In genomic region chr22:27766679-27767078, GRCh38 we compare ENCODE assay signal across 31 cellular contexts.
"Had no signal": no experiment of that assay in that cellular context is flagged by ENCODE, and none has a peak within 500 bp of the region (broad histone marks: within the 10 kb centered on the region; RNA-seq: fewer than 3 reads in every experiment).

No MANE protein-coding gene starts in this region.

- H3K4me1 ChIP-seq: SJSA1 had no signal

- H3K4me3 Mint-ChIP-seq: activated CD4-positive, alpha-beta memory T cell treated with anti-CD3 and anti-CD28 coated beads for 36 hours; activated CD4-positive, alpha-beta T cell treated with anti-CD3 and anti-CD28 coated beads for 36 hours; activated naive CD4-positive, alpha-beta T cell treated with anti-CD3 and anti-CD28 coated beads, Interleukin-2, amount 10 ng/mL, durations not matched to agents 7 days and 5 days; activated naive CD8-positive, alpha-beta T cell; activated naive CD8-positive, alpha-beta T cell treated with anti-CD3 and anti-CD28 coated beads, Interleukin-2, amount 50 U/mL, for 24 hours; activated T-cell treated with anti-CD3 and anti-CD28 coated beads, Interleukin-2, amount 50 U/mL, for 4 hours; T-helper 1 cell treated with Interleukin-12 subunit alpha and Interleukin-12 subunit beta and Interleukin-4 antibody, amounts not matched to agents 30 μg/mL and 1 μg/mL, for 36 hours; T-helper 2 cell treated with Interferon-gamma antibody and Interleukin-4, amounts not matched to agents 5 μg/mL and 100 μg/mL, for 36 hours; WTC11 had no signal

- H3K9me3 ChIP-seq: SJSA1, SK-N-SH had no signal

- H3K36me3 Mint-ChIP-seq: activated CD4-positive, alpha-beta memory T cell treated with anti-CD3 and anti-CD28 coated beads for 36 hours; activated naive CD4-positive, alpha-beta T cell treated with anti-CD3 and anti-CD28 coated beads, Interleukin-2, amount 10 ng/mL, durations not matched to agents 7 days and 5 days; activated naive CD8-positive, alpha-beta T cell; WTC11 had no signal

- H3K36me3 ChIP-seq: SJSA1 had no signal

- H3K9me3 Mint-ChIP-seq: activated CD4-positive, alpha-beta memory T cell treated with anti-CD3 and anti-CD28 coated beads for 36 hours; activated naive CD4-positive, alpha-beta T cell treated with anti-CD3 and anti-CD28 coated beads, Interleukin-2, amount 10 ng/mL, durations not matched to agents 7 days and 5 days; activated naive CD8-positive, alpha-beta T cell treated with anti-CD3 and anti-CD28 coated beads, Interleukin-2, amount 50 U/mL, for 24 hours; activated T-cell treated with anti-CD3 and anti-CD28 coated beads, Interleukin-2, amount 50 U/mL, for 4 hours; T-helper 1 cell treated with Interleukin-12 subunit alpha and Interleukin-12 subunit beta and Interleukin-4 antibody, amounts not matched to agents 30 μg/mL and 1 μg/mL, for 36 hours; T-helper 2 cell treated with Interferon-gamma antibody and Interleukin-4, amounts not matched to agents 5 μg/mL and 100 μg/mL, for 36 hours; WTC11 had no signal

- H3K27me3 Mint-ChIP-seq: activated CD4-positive, alpha-beta memory T cell treated with anti-CD3 and anti-CD28 coated beads for 36 hours; activated naive CD8-positive, alpha-beta T cell; activated naive CD8-positive, alpha-beta T cell treated with anti-CD3 and anti-CD28 coated beads, Interleukin-2, amount 50 U/mL, for 24 hours had no signal

- ATAC-seq: activated CD4-positive, alpha-beta T cell treated with anti-CD3 and anti-CD28 coated beads for 36 hours; activated CD4-positive, CD25-positive, alpha-beta regulatory T cell treated with anti-CD3 and anti-CD28 coated beads, Interleukin-2, amount 50 U/mL, for 24 hours; activated naive CD8-positive, alpha-beta T cell treated with anti-CD3 and anti-CD28 coated beads, Interleukin-2, amount 50 U/mL, for 24 hours; activated T-cell treated with anti-CD3 and anti-CD28 coated beads, Interleukin-2, amount 50 U/mL, for 4 hours; Panc1; WTC11 had no signal

- H3K9ac ChIP-seq: SK-N-SH had no signal

- H3K4me3 ChIP-seq: SJSA1 had no signal

- H3K4me1 Mint-ChIP-seq: activated CD4-positive, alpha-beta T cell treated with anti-CD3 and anti-CD28 coated beads for 36 hours; activated naive CD4-positive, alpha-beta T cell treated with anti-CD3 and anti-CD28 coated beads, Interleukin-2, amount 10 ng/mL, durations not matched to agents 7 days and 5 days; activated naive CD8-positive, alpha-beta T cell treated with anti-CD3 and anti-CD28 coated beads, Interleukin-2, amount 50 U/mL, for 24 hours had no signal

- H3K27me3 ChIP-seq: SJSA1 had no signal

- H3K4me2 ChIP-seq: SK-N-SH had no signal

- H3K27ac ChIP-seq: SJSA1 had no signal

- FAIRE-seq: TTC549 had no signal

- H3K27ac Mint-ChIP-seq: activated CD4-positive, alpha-beta memory T cell treated with anti-CD3 and anti-CD28 coated beads for 36 hours; activated CD4-positive, alpha-beta T cell treated with anti-CD3 and anti-CD28 coated beads for 36 hours; activated naive CD4-positive, alpha-beta T cell treated with anti-CD3 and anti-CD28 coated beads, Interleukin-2, amount 10 ng/mL, durations not matched to agents 7 days and 5 days; activated naive CD8-positive, alpha-beta T cell; activated naive CD8-positive, alpha-beta T cell treated with anti-CD3 and anti-CD28 coated beads, Interleukin-2, amount 50 U/mL, for 24 hours; T-helper 1 cell treated with Interleukin-12 subunit alpha and Interleukin-12 subunit beta and Interleukin-4 antibody, amounts not matched to agents 30 μg/mL and 1 μg/mL, for 36 hours; T-helper 2 cell treated with Interferon-gamma antibody and Interleukin-4, amounts not matched to agents 5 μg/mL and 100 μg/mL, for 36 hours had no signal

- DNase-seq: activated CD4-positive, alpha-beta memory T cell treated with anti-CD3 and anti-CD28 coated beads for 36 hours; activated CD4-positive, alpha-beta T cell treated with anti-CD3 and anti-CD28 coated beads for 36 hours; activated CD4-positive, alpha-beta T cell treated with anti-CD3 and anti-CD28 coated beads, Interleukin-2, amount 50 U/mL, for 1 hour; activated CD8-positive, alpha-beta memory T cell treated with anti-CD3 and anti-CD28 coated beads, Interleukin-2, amount 50 U/mL, for 4 hours; activated effector memory CD4-positive, alpha-beta T cell treated with Interleukin-2 at 50 U/mL for 16 hours; activated naive CD4-positive, alpha-beta T cell treated with anti-CD3 and anti-CD28 coated beads, Interleukin-2, amount 10 ng/mL, durations not matched to agents 7 days and 5 days; activated naive CD8-positive, alpha-beta T cell treated with anti-CD3 and anti-CD28 coated beads, Interleukin-2, amount 50 U/mL, for 24 hours; activated T-cell treated with anti-CD3 and anti-CD28 coated beads for 4 hours; activated T-cell treated with anti-CD3 and anti-CD28 coated beads, Interleukin-2, amount 50 U/mL, for 4 hours; anterior cingulate cortex; cerebellar nuclear complex; NCI-H1092 treated with DMSO at 0.1 percent for 48 hours; NCI-H1417; NCI-H146; NCI-H187; NCI-H2029 treated with DMSO at 0.1 percent for 48 hours; NCI-H2107; NCI-H2171; NCI-H524; NCI-H69; NCI-H82; SHP77 treated with DMSO at 0.1 percent for 48 hours; SK-N-SH had no signal
